In genomic region chr19:2977001-2977685, GRCh38 we compare ENCODE assay signal across 1 cellular context.
TF ChIP-seq lines count a peak whose summit lies in the region.

Gene TLE6 (plus strand): TSS chr19:2977564. CDS start chr19:2978234, 670 bp downstream.

TF ChIP-seq in K562, 482 proteins besides CTCF, POLR2A, EP300 and RAD21 (continued from another document and continues in another):
- TF ChIP-seq ZBTB40 (IDR thresholded peaks at IDR 0.05) (0 out of 2 replicates have a peak, but pooled peaks have one; percentile 9), ZBTB40 (CRISPR knock-in tag; IDR thresholded peaks at IDR 0.05) (no peak), NFE2 (IDR thresholded peaks at IDR 0.05; ENCODE audit: low read depth) (no peak), NCOA6 (IDR thresholded peaks at IDR 0.05) (no peak), RBM34 (IDR thresholded peaks at IDR 0.05; ENCODE audit: borderline replicate concordance, insufficient read depth, low read length) (no peak), CUX1 (CRISPR knock-in tag; IDR thresholded peaks at IDR 0.05) (no peak), CREB3L1 (IDR thresholded peaks at IDR 0.05; ENCODE audit: borderline replicate concordance, low read depth) (no peak), DDX20 (tag; IDR thresholded peaks at IDR 0.05; ENCODE audit: low read depth) (no peak), CREB5 (CRISPR knock-in tag; IDR thresholded peaks at IDR 0.05) (no peak), NCOA4 (IDR thresholded peaks at IDR 0.05; ENCODE audit: partially characterized antibody) (no peak), PHB2 (IDR thresholded peaks at IDR 0.05; ENCODE audit: low read depth) (no peak), ZNF23 (CRISPR knock-in tag; IDR thresholded peaks at IDR 0.05) (no peak), LARP7 (IDR thresholded peaks at IDR 0.05) (no peak)
- TF ChIP-seq, protein P1, sequence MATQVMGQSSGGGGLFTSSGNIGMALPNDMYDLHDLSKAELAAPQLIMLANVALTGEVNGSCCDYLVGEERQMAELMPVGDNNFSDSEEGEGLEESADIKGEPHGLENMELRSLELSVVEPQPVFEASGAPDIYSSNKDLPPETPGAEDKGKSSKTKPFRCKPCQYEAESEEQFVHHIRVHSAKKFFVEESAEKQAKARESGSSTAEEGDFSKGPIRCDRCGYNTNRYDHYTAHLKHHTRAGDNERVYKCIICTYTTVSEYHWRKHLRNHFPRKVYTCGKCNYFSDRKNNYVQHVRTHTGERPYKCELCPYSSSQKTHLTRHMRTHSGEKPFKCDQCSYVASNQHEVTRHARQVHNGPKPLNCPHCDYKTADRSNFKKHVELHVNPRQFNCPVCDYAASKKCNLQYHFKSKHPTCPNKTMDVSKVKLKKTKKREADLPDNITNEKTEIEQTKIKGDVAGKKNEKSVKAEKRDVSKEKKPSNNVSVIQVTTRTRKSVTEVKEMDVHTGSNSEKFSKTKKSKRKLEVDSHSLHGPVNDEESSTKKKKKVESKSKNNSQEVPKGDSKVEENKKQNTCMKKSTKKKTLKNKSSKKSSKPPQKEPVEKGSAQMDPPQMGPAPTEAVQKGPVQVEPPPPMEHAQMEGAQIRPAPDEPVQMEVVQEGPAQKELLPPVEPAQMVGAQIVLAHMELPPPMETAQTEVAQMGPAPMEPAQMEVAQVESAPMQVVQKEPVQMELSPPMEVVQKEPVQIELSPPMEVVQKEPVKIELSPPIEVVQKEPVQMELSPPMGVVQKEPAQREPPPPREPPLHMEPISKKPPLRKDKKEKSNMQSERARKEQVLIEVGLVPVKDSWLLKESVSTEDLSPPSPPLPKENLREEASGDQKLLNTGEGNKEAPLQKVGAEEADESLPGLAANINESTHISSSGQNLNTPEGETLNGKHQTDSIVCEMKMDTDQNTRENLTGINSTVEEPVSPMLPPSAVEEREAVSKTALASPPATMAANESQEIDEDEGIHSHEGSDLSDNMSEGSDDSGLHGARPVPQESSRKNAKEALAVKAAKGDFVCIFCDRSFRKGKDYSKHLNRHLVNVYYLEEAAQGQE (CRISPR knock-in tag; IDR thresholded peaks at IDR 0.05; ENCODE audit: low read depth), result no peak
- TF ChIP-seq, protein P2, sequence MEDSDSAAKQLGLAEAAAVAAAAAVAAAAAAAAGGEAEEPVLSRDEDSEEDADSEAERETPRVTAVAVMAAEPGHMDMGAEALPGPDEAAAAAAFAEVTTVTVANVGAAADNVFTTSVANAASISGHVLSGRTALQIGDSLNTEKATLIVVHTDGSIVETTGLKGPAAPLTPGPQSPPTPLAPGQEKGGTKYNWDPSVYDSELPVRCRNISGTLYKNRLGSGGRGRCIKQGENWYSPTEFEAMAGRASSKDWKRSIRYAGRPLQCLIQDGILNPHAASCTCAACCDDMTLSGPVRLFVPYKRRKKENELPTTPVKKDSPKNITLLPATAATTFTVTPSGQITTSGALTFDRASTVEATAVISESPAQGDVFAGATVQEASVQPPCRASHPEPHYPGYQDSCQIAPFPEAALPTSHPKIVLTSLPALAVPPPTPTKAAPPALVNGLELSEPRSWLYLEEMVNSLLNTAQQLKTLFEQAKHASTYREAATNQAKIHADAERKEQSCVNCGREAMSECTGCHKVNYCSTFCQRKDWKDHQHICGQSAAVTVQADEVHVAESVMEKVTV (CRISPR knock-in tag; IDR thresholded peaks at IDR 0.05), result no peak
- TF ChIP-seq, protein P3, sequence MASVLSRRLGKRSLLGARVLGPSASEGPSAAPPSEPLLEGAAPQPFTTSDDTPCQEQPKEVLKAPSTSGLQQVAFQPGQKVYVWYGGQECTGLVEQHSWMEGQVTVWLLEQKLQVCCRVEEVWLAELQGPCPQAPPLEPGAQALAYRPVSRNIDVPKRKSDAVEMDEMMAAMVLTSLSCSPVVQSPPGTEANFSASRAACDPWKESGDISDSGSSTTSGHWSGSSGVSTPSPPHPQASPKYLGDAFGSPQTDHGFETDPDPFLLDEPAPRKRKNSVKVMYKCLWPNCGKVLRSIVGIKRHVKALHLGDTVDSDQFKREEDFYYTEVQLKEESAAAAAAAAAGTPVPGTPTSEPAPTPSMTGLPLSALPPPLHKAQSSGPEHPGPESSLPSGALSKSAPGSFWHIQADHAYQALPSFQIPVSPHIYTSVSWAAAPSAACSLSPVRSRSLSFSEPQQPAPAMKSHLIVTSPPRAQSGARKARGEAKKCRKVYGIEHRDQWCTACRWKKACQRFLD (CRISPR knock-in tag; IDR thresholded peaks at IDR 0.05), result peak; percentile 49; the same call in 1 of the 2 replicates
- TF ChIP-seq, protein P4, sequence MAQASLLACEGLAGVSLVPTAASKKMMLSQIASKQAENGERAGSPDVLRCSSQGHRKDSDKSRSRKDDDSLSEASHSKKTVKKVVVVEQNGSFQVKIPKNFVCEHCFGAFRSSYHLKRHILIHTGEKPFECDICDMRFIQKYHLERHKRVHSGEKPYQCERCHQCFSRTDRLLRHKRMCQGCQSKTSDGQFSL (CRISPR knock-in tag; IDR thresholded peaks at IDR 0.05), result peak; percentile 93
- TF ChIP-seq, protein P4 (tag; IDR thresholded peaks at IDR 0.05), result peak in 1 of 2 experiments; percentile 72; a peak in 1 of 4 replicates
